Comparison of ENCODE assay signal across 17 cellular contexts in the genomic region with DNA sequence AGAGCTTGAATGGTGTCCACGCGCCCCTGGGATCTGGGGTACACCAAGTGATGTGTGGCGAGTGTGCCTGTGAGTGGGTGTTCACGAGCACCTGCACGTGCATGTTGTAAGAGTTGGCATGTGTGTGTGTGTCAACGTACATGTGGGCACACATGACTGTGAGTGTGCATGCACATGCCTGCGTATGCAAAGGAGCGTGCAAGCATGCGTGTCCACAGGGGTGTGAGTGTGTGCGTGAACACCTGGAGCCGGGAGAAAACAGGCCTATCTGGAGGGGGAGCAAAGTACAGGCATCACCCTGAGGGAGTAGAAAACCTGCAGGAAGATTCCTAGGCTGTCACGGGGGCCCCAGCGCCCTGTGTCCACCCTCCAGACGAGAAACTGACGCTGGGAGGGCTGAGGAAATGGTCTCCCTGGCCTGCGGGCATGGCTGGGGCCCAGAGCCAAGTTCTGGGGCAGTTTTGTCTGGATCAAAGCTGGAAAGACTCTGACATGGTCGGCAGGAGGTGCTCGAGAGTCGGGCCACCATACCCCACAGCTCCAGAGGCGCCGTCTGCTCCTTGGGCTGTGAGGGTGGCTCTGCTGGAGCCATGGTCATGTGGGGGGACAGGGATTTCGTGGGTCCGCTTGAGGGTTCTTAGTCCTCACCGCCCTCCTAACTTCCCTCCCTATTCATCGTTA. TPM values are rescaled to one million over a fixed set of nuclear protein-coding genes. Genes with fewer than 3 reads are reported as not detected.
DNase-seq lines count a peak whose midpoint lies in the region; ATAC-seq and TF ChIP-seq lines count a peak whose summit lies in the region.
"Had no signal": no experiment of that assay in that cellular context is flagged by ENCODE, and none has a peak within 500 bp of the region (broad histone marks: within the 10 kb centered on the region; RNA-seq: fewer than 3 reads in every experiment).

No MANE protein-coding gene starts in this region.

- no peak overlapping the region for H3K4me3 ChIP-seq in mucosa of descending colon
- H3K4me3 ChIP-seq in MG63: no peak overlapping the region
- H3K4me3 ChIP-seq: lower lobe of right lung had no signal

- CTCF ChIA-PET in RWPE1 (lab: Yijun Ruan, JAX): interaction anchor here (0.6 to 2.6 kb wide), 11 partner anchors 12 to 737 kb away, joined by 3 to 26 read pairs (median 3); no protein-coding TSS in a partner anchor

- H3K36me3 ChIP-seq in mucosa of descending colon (ENCODE audit: low read depth) (no peaks in the 10 kb centered on the region), MG63 (no peaks in the 10 kb centered on the region; the same call in 1 of the 2 replicates)
- H3K36me3 ChIP-seq: lower lobe of right lung had no signal

- POLR2A ChIA-PET in RWPE1 (lab: Yijun Ruan, JAX; ENCODE audit: low non-redundant PET): no interaction called here

- no peaks in the 10 kb centered on the region for H3K9me3 ChIP-seq in mucosa of descending colon
- no peaks in the 10 kb centered on the region for H3K9me3 ChIP-seq in MG63
- H3K9me3 ChIP-seq: lower lobe of right lung had no signal

- DNase-seq in DMS53 (lab: John Stamatoyannopoulos, UW): peak; percentile 45
- DNase-seq in DMS53 treated with DMSO at 0.1 percent for 48 hours (lab: John Stamatoyannopoulos, UW; ENCODE audit: unreplicated experiment): no peak
- DNase-seq in HT1080 (ENCODE audit: low read depth): peak; percentile 21
- no peak for DNase-seq in RWPE1 (ENCODE audit: low spot score)
- DNase-seq in mucosa of descending colon: no peak
- no peak for DNase-seq in globus pallidus (ENCODE audit: low spot score)
- no peak for DNase-seq in MG63
- DNase-seq: activated CD4-positive, alpha-beta T cell treated with anti-CD3 and anti-CD28 coated beads, Interleukin-2, amount 10 ng/mL, durations not matched to agents 24 days and 14 days; activated naive CD8-positive, alpha-beta T cell treated with anti-CD3 and anti-CD28 coated beads, Interleukin-2, amount 50 U/mL, for 24 hours; CD8-positive, alpha-beta T cell; central memory CD4-positive, alpha-beta T cell; foreskin melanocyte; lower lobe of right lung; naive thymus-derived CD8-positive, alpha-beta T cell; NCI-H1092; substantia nigra had no signal

- TF ChIP-seq CTCF in RWPE1 (conservative IDR thresholded peaks at IDR 0.05; ENCODE audit: low read depth): peak; percentile 9; the same call in 1 of the 2 replicates
- TF ChIP-seq CTCF in mucosa of descending colon (IDR thresholded peaks at IDR 0.05): no peak

- intact Hi-C loops in mucosa of descending colon (cut with DNase I, micrococcal nuclease): no loop called here

- no peaks in the 10 kb centered on the region for H3K4me1 ChIP-seq in mucosa of descending colon (ENCODE audit: low read depth)
- H3K4me1 ChIP-seq: lower lobe of right lung had no signal

- peak; percentile 65 for ATAC-seq in mucosa of descending colon
- ATAC-seq in GM18520 (IDR thresholded peaks at IDR 0.05; ENCODE audit: unreplicated experiment): no peak
- ATAC-seq: activated naive CD8-positive, alpha-beta T cell treated with anti-CD3 and anti-CD28 coated beads, Interleukin-2, amount 50 U/mL, for 24 hours; CD8-positive, alpha-beta T cell; lower lobe of right lung; naive thymus-derived CD8-positive, alpha-beta T cell had no signal

- no peaks in the 10 kb centered on the region for H3K27me3 ChIP-seq in MG63

- no peak overlapping the region for H3K27ac ChIP-seq in RWPE1
- H3K27ac ChIP-seq: lower lobe of right lung had no signal

RNA-seq across cellular contexts. Expression of a gene that starts 31.8 kb away (rescaled TPM):
- total RNA-seq in HT1080 (2014; rRNA removed; shearing (Covaris generic)): 0.10 and 0.18 TPM in 2 replicates
- 9.9 and 10.9 TPM in 2 replicates for polyA plus RNA-seq in HT1080 (2015; cell fraction: cytosol; rRNA removed)
- polyA plus RNA-seq in HT1080 (2015; cell fraction: nucleus; rRNA removed): 6.0 and 6.1 TPM in 2 replicates
- 10 to 100 TPM in 1 of 3 donors, 1 to 10 TPM in 2; 3.4 to 10.8 (median 5.2) TPM for total RNA-seq in mucosa of descending colon
- total RNA-seq in MG63 (2014; rRNA removed; shearing (Covaris generic); ENCODE audit: low replicate concordance): 0.23 TPM in 1 of 2 replicates, not detected in the other
- total RNA-seq: naive thymus-derived CD8-positive, alpha-beta T cell had no signal

RNA-seq across cellular contexts. Expression of a gene that starts 55.6 kb away (rescaled TPM):
- total RNA-seq in HT1080 (2014; rRNA removed; shearing (Covaris generic)): not detected in 2 replicates
- polyA plus RNA-seq in HT1080 (2015; cell fraction: cytosol; rRNA removed): not detected in 2 replicates
- not detected in 2 replicates for polyA plus RNA-seq in HT1080 (2015; cell fraction: nucleus; rRNA removed)
- 1 to 10 TPM in 1 of 3 donors, under 1 TPM in 2; 0.38 to 1.6 (median 0.89) TPM for total RNA-seq in mucosa of descending colon
- total RNA-seq in MG63 (2014; rRNA removed; shearing (Covaris generic); ENCODE audit: low replicate concordance): 20.1 and 38.4 TPM in 2 replicates
- total RNA-seq: CD8-positive, alpha-beta T cell; naive thymus-derived CD8-positive, alpha-beta T cell had no signal
- polyA plus RNA-seq: naive thymus-derived CD8-positive, alpha-beta T cell had no signal

Comparison
In these comparisons a context has a peak if more than half of its experiments do, and no peak if none do; other contexts are left out.
1. DNase-seq: peak in DMS53 (single experiment) and HT1080 (single experiment); none in DMS53 treated with DMSO at 0.1 percent for 48 hours (single experiment), RWPE1 (single experiment), mucosa of descending colon (0 of 3), globus pallidus (single experiment) and MG63 (single experiment).